In genomic region chr5:106171708-106172107, GRCh38 we compare ENCODE assay signal across 26 cellular contexts.
DNase-seq lines count a peak whose midpoint lies in the region; ATAC-seq, FAIRE-seq and TF ChIP-seq lines count a peak whose summit lies in the region.
"Had no signal": no experiment of that assay in that cellular context is flagged by ENCODE, and none has a peak within 500 bp of the region (broad histone marks: within the 10 kb centered on the region; RNA-seq: fewer than 3 reads in every experiment).

No MANE protein-coding gene starts in this region.

- no peaks in the 10 kb centered on the region for H3K27me3 Mint-ChIP-seq in activated naive CD8-positive, alpha-beta T cell treated with anti-CD3 and anti-CD28 coated beads for 36 hours
- H3K27me3 Mint-ChIP-seq: activated CD4-positive, alpha-beta memory T cell treated with anti-CD3 and anti-CD28 coated beads, Interleukin-2, amount 10 ng/mL, durations not matched to agents 7 days and 5 days; activated naive CD4-positive, alpha-beta T cell treated with anti-CD3 and anti-CD28 coated beads, Interleukin-2, amount 50 U/mL, for 24 hours; stimulated activated naive CD8-positive, alpha-beta T cell treated with anti-CD3 and anti-CD28 coated beads, Interleukin-15, Interleukin-2, amounts not matched to agents 100 ng/mL and 50 ng/mL, for 24 hours had no signal

- TF ChIP-seq CTCF in PC-3 (conservative IDR thresholded peaks at IDR 0.05; ENCODE audit: low read depth, low read length) (no peak), cardiac fibroblast (IDR thresholded peaks at IDR 0.05; ENCODE audit: low read depth, low read length) (no peak), gastrocnemius medialis (IDR thresholded peaks at IDR 0.05 in 4 of 5, conservative IDR thresholded peaks at IDR 0.05 in 1 of 5) (no peak)

- no peak overlapping the region for H2AFZ ChIP-seq in PC-3 (ENCODE audit: low read length)

- FAIRE-seq in urothelium cell line (lab: Jason Lieb, UNC) (no peak), frontal cortex (lab: Jason Lieb, UNC) (no peak)
- FAIRE-seq: TTC549 had no signal

- H3F3A ChIP-seq in PC-3 (ENCODE audit: low read length, unreplicated experiment), result no peaks in the 10 kb centered on the region

- H3K4me1 ChIP-seq in PC-3 (ENCODE audit: insufficient read depth, low read length) (peaks cover 28% of the 10 kb centered on the region), gastrocnemius medialis (no peaks in the 10 kb centered on the region)
- H3K4me1 ChIP-seq: ascending aorta, Caco-2 had no signal

- CTCF ChIA-PET in PC-3 (lab: Charles Lee), result no interaction called here

- H3K27me3 ChIP-seq in PC-3 (ENCODE audit: low read length), result no peaks in the 10 kb centered on the region
- H3K27me3 ChIP-seq in gastrocnemius medialis, result no peaks in the 10 kb centered on the region
- H3K27me3 ChIP-seq: ascending aorta had no signal

- no TSS peak for BruUV-seq in PC-3 (replicated peaks; lab: Mats Ljungman, UMichigan)

- intact Hi-C loops in PC-3 (cut with micrococcal nuclease), result no loop called here
- intact Hi-C loops in gastrocnemius medialis (cut with DNase I; ENCODE audit: low total_unique reads), result no loop called here

- H3K9me3 ChIP-seq in PC-3 (ENCODE audit: low read length), result no peaks in the 10 kb centered on the region
- no peaks in the 10 kb centered on the region for H3K9me3 ChIP-seq in gastrocnemius medialis
- H3K9me3 ChIP-seq: ascending aorta, Caco-2 had no signal

- no peaks in the 10 kb centered on the region for H4K20me1 ChIP-seq in PC-3 (ENCODE audit: low read length)

- H3K79me2 ChIP-seq in PC-3 (ENCODE audit: low read length), result no peaks in the 10 kb centered on the region

- no peak for TF ChIP-seq POLR2A in gastrocnemius medialis (IDR thresholded peaks at IDR 0.05)

- no peaks in the 10 kb centered on the region for H3K9me2 ChIP-seq in PC-3 (replicated peaks; ENCODE audit: low read length)

- DNase-seq in PC-3, result peak; percentile 49
- peak; percentile 33 to 78 for DNase-seq in cardiac fibroblast (ENCODE audit: low read depth in 2 of 2)
- peak; percentile 74 for DNase-seq in iris pigment epithelial cell (ENCODE audit: low read depth)
- DNase-seq in urothelium cell line (ENCODE audit: low spot score), result peak; percentile 9
- DNase-seq in activated naive CD8-positive, alpha-beta T cell treated with anti-CD3 and anti-CD28 coated beads for 36 hours, result no peak
- DNase-seq in anterior cingulate cortex (lab: John Stamatoyannopoulos, UW), result no peak
- no peak for DNase-seq in frontal cortex (ENCODE audit: low spot score in 2 of 2)
- no peak for DNase-seq in gastrocnemius medialis
- DNase-seq: activated CD4-positive, alpha-beta memory T cell treated with anti-CD3 and anti-CD28 coated beads, Interleukin-2, amount 10 ng/mL, durations not matched to agents 7 days and 5 days; activated CD4-positive, CD25-positive, alpha-beta regulatory T cell treated with anti-CD3 and anti-CD28 coated beads, Interleukin-2, amount 50 U/mL, for 72 hours; activated CD8-positive, alpha-beta memory T cell treated with anti-CD3 and anti-CD28 coated beads, Interleukin-2, amount 50 U/mL, for 48 hours; Caco-2; GDM1; left colon; NCI-H1105; NCI-H2029 treated with DMSO at 0.1 percent for 48 hours; NCI-H345; NCI-H774 had no signal

- no peak overlapping the region for H3K4me3 ChIP-seq in PC-3 (ENCODE audit: low read length)
- H3K4me3 ChIP-seq in cardiac fibroblast (replicated peaks in 1 of 2; ENCODE audit: low read depth in 2 of 2, low read length in 2 of 2), result no peak overlapping the region
- H3K4me3 ChIP-seq in gastrocnemius medialis, result no peak overlapping the region
- H3K4me3 ChIP-seq: ascending aorta, thoracic aorta had no signal

- no peak overlapping the region for H3K27ac Mint-ChIP-seq in activated naive CD8-positive, alpha-beta T cell treated with anti-CD3 and anti-CD28 coated beads for 36 hours
- H3K27ac Mint-ChIP-seq: activated CD4-positive, alpha-beta memory T cell treated with anti-CD3 and anti-CD28 coated beads, Interleukin-2, amount 10 ng/mL, durations not matched to agents 7 days and 5 days; activated naive CD4-positive, alpha-beta T cell treated with anti-CD3 and anti-CD28 coated beads, Interleukin-2, amount 50 U/mL, for 24 hours; activated T-helper 2 cell treated with anti-CD3 and anti-CD28 coated beads, Interferon-gamma antibody, Interleukin-2, Interleukin-4, amounts not matched to agents 10 μg/mL and 5 μg/mL and 100 μg/mL, durations not matched to agents 14 hours and 24 hours and 36 hours; stimulated activated naive CD8-positive, alpha-beta T cell treated with anti-CD3 and anti-CD28 coated beads, Interleukin-15, Interleukin-2, amounts not matched to agents 100 ng/mL and 50 ng/mL, for 24 hours had no signal

- H3K27ac ChIP-seq in PC-3 (ENCODE audit: low read length), result peak overlapping the region; percentile 84
- H3K27ac ChIP-seq in gastrocnemius medialis, result no peak overlapping the region
- H3K27ac ChIP-seq: ascending aorta, C4-2B, epithelial cell of prostate, thoracic aorta had no signal

- H3K36me3 ChIP-seq in PC-3 (ENCODE audit: low read depth, low read length) (no peaks in the 10 kb centered on the region), gastrocnemius medialis (no peaks in the 10 kb centered on the region)
- H3K36me3 ChIP-seq: ascending aorta, thoracic aorta had no signal

- H3K9me3 Mint-ChIP-seq in activated naive CD8-positive, alpha-beta T cell treated with anti-CD3 and anti-CD28 coated beads for 36 hours, result no peaks in the 10 kb centered on the region
- H3K9me3 Mint-ChIP-seq: activated CD4-positive, alpha-beta memory T cell treated with anti-CD3 and anti-CD28 coated beads, Interleukin-2, amount 10 ng/mL, durations not matched to agents 7 days and 5 days had no signal

- ATAC-seq in PC-3 (peak; percentile 45), gastrocnemius medialis (no peak)
- ATAC-seq: left colon had no signal

- 0 out of 2 replicates have a peak overlapping the region, but pooled peaks have one; percentile 9 for H3K4me2 ChIP-seq in PC-3 (ENCODE audit: low read length)

- POLR2A ChIA-PET in PC-3 (lab: Charles Lee; ENCODE audit: unreplicated experiment), result no interaction called here

- in situ Hi-C loops in gastrocnemius medialis (cut with MboI; ENCODE audit: low sequenced_read_pairs in 4 of 4), result no loop called here

- no peak overlapping the region; the same call in 1 of the 2 replicates for H3K9ac ChIP-seq in PC-3 (ENCODE audit: low read length)

- no peak overlapping the region for H3K4me3 Mint-ChIP-seq in activated naive CD8-positive, alpha-beta T cell treated with anti-CD3 and anti-CD28 coated beads for 36 hours
- H3K4me3 Mint-ChIP-seq: activated CD4-positive, alpha-beta memory T cell treated with anti-CD3 and anti-CD28 coated beads, Interleukin-2, amount 10 ng/mL, durations not matched to agents 7 days and 5 days; activated naive CD4-positive, alpha-beta T cell treated with anti-CD3 and anti-CD28 coated beads, Interleukin-2, amount 50 U/mL, for 24 hours; stimulated activated naive CD8-positive, alpha-beta T cell treated with anti-CD3 and anti-CD28 coated beads, Interleukin-15, Interleukin-2, amounts not matched to agents 100 ng/mL and 50 ng/mL, for 24 hours had no signal

- no peaks in the 10 kb centered on the region for H3K4me1 Mint-ChIP-seq in activated naive CD8-positive, alpha-beta T cell treated with anti-CD3 and anti-CD28 coated beads for 36 hours
- H3K4me1 Mint-ChIP-seq: activated CD4-positive, alpha-beta memory T cell treated with anti-CD3 and anti-CD28 coated beads, Interleukin-2, amount 10 ng/mL, durations not matched to agents 7 days and 5 days; activated naive CD4-positive, alpha-beta T cell treated with anti-CD3 and anti-CD28 coated beads, Interleukin-2, amount 50 U/mL, for 24 hours had no signal

- H3K36me3 Mint-ChIP-seq in activated naive CD8-positive, alpha-beta T cell treated with anti-CD3 and anti-CD28 coated beads for 36 hours, result no peaks in the 10 kb centered on the region
- H3K36me3 Mint-ChIP-seq: activated naive CD4-positive, alpha-beta T cell treated with anti-CD3 and anti-CD28 coated beads, Interleukin-2, amount 50 U/mL, for 24 hours had no signal

Comparison
In these comparisons a context has a peak if more than half of its experiments do, and no peak if none do; other contexts are left out.
1. DNase-seq: peak in PC-3 (single experiment), cardiac fibroblast (2 of 2), iris pigment epithelial cell (single experiment) and urothelium cell line (single experiment); none in activated naive CD8-positive, alpha-beta T cell treated with anti-CD3 and anti-CD28 coated beads for 36 hours (single experiment), anterior cingulate cortex (0 of 58), frontal cortex (0 of 2) and gastrocnemius medialis (0 of 2).